Comparison of ENCODE assay signal across 21 cellular contexts in genomic region chr6:3904518-3904917, GRCh38. TPM values are rescaled to one million over a fixed set of nuclear protein-coding genes. Genes with fewer than 3 reads are reported as not detected.
DNase-seq lines count a peak whose midpoint lies in the region; ATAC-seq lines count a peak whose summit lies in the region.
"Had no signal": no experiment of that assay in that cellular context is flagged by ENCODE, and none has a peak within 500 bp of the region (broad histone marks: within the 10 kb centered on the region; RNA-seq: fewer than 3 reads in every experiment).

No MANE protein-coding gene starts in this region.

- intact Hi-C loops in left colon (cut with DNase I, micrococcal nuclease) = no loop called here

- no peaks in the 10 kb centered on the region for H3K27me3 ChIP-seq in skeletal muscle tissue (ENCODE audit: control insufficient read depth in 3 of 3, insufficient read depth in 3 of 3, low read length in 3 of 3)
- H3K27me3 ChIP-seq in Karpas-422 (ENCODE audit: low read length) = no peaks in the 10 kb centered on the region

- H3K27ac ChIP-seq in caudate nucleus (ENCODE audit: low read depth, low read length) = peak overlapping the region; percentile 80
- H3K27ac ChIP-seq in skeletal muscle tissue (ENCODE audit: low read depth, low read length) = peak overlapping the region; percentile 73
- no peak overlapping the region for H3K27ac ChIP-seq in Karpas-422 (ENCODE audit: low read length)

- no peaks in the 10 kb centered on the region for H3K79me2 ChIP-seq in Karpas-422 (ENCODE audit: low read length)

- H3K4me2 ChIP-seq in Karpas-422 (ENCODE audit: low read depth, low read length, poor library complexity, severe bottlenecking) = no peak overlapping the region

- H4K20me1 ChIP-seq in Karpas-422 (ENCODE audit: insufficient read depth, low read depth, low read length) = no peaks in the 10 kb centered on the region

- H3K9me2 ChIP-seq in Karpas-422 (replicated peaks; ENCODE audit: insufficient read depth, low read length) = no peaks in the 10 kb centered on the region

- H3K9me3 ChIP-seq in skeletal muscle tissue (ENCODE audit: control insufficient read depth in 3 of 3, low read length in 3 of 3) (no peaks in the 10 kb centered on the region), Karpas-422 (ENCODE audit: low read length) (no peaks in the 10 kb centered on the region)
- H3K9me3 ChIP-seq: HAP-1 had no signal

- peaks cover 22 to 42% (median 30%) of the 10 kb centered on the region in 3 donors for H3K4me1 ChIP-seq in skeletal muscle tissue (ENCODE audit: control insufficient read depth in 3 of 3, insufficient read depth in 3 of 3, low read length in 3 of 3)
- H3K4me1 ChIP-seq in Karpas-422 (ENCODE audit: low read length) = no peaks in the 10 kb centered on the region
- H3K4me1 ChIP-seq: HAP-1 had no signal

- H3K4me3 ChIP-seq in skeletal muscle tissue (ENCODE audit: low read length in 3 of 3) = peak overlapping the region in 1 of 3 donors; percentile 24
- H3K4me3 ChIP-seq in Karpas-422 (ENCODE audit: low read length) = no peak overlapping the region
- H3K4me3 ChIP-seq: HAP-1 had no signal

- DNase-seq in RPMI7951 (ENCODE audit: low read depth) (peak; percentile 15), caudate nucleus (lab: John Stamatoyannopoulos, UW) (peak in 8 of 61 donors; percentile 4 to 67 (median 26)), medulla oblongata (ENCODE audit: extremely low spot score) (peak; percentile 63), left colon (no peak), NCI-H526 (lab: John Stamatoyannopoulos, UW) (no peak), Karpas-422 (no peak)
- DNase-seq: CD4-positive, CD25-positive, alpha-beta regulatory T cell; EL; GF-D8; KBM-7; NCI-H1092 treated with DMSO at 0.1 percent for 48 hours; NCI-H1436 treated with DMSO at 0.1 percent for 48 hours; NCI-H1930; NCI-H226; NCI-H510A treated with DMSO at 0.1 percent for 48 hours; NCI-H774; NK-92 treated with Interleukin-12 subunit alpha and Interleukin-12 subunit beta, amount 100 ng/mL, for 24 hours had no signal

- peak overlapping the region in 1 of 3 donors; percentile 74 for H3K9ac ChIP-seq in skeletal muscle tissue (ENCODE audit: low read depth in 1 of 3, low read length in 3 of 3)
- H3K9ac ChIP-seq in Karpas-422 (ENCODE audit: low read length) = no peak overlapping the region

- no peak for ATAC-seq in left colon
- ATAC-seq: Panc1 had no signal

- H2AFZ ChIP-seq in Karpas-422 (ENCODE audit: low read length) = no peak overlapping the region

- H3K36me3 ChIP-seq in skeletal muscle tissue (ENCODE audit: control insufficient read depth in 3 of 3, insufficient read depth in 3 of 3, low read length in 3 of 3) (no peaks in the 10 kb centered on the region), Karpas-422 (ENCODE audit: insufficient read depth, low read length) (no peaks in the 10 kb centered on the region)
- H3K36me3 ChIP-seq: HAP-1 had no signal

RNA-seq across cellular contexts. Expression of gene FAM50B, which starts 55.3 kb away (rescaled TPM):
- 2.2 and 2.3 TPM in 2 replicates for total RNA-seq in RPMI7951 (2014; rRNA removed; shearing (Covaris generic))
- total RNA-seq in skeletal muscle tissue = 12.0 TPM
- total RNA-seq in left colon = 1 to 10 TPM; 2.7 to 5.1 TPM
- total RNA-seq in Karpas-422 (2014; rRNA removed; shearing (Covaris generic); ENCODE audit: low replicate concordance) = 0.48 TPM in 1 of 2 replicates, not detected in the other
- total RNA-seq: HT1080 had no signal

Comparison
In these comparisons a context has a peak if more than half of its experiments do, and no peak if none do; other contexts are left out.
1. DNase-seq: peak in RPMI7951 (single experiment) and medulla oblongata (single experiment); none in left colon (0 of 2), NCI-H526 (0 of 2) and Karpas-422 (single experiment).